2 cellular contexts compared by ENCODE assay signal in the genomic region with DNA sequence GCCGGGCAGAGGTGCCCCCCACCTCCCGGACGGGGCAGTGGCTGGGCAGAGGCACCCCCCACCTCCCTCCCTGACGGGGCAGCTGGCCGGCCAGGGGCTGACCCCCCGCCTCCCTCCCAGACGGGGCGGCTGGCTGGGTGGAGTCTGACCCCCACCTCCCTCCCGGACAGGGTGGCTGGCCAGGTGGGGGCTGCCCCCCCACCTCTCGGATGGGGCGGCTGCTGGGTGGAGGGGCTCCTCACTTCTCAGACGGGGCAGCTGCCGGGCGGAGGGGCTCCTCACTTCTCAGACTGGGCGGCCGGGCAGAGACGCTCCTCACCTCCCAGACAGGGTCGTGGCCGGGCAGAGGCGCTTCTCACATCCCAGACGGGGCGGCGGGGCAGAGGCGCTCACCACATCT. TPM values are rescaled to one million over a fixed set of nuclear protein-coding genes. Genes with fewer than 3 reads are reported as not detected.
"Had no signal": no experiment of that assay in that cellular context is flagged by ENCODE, and none has a peak within 500 bp of the region (broad histone marks: within the 10 kb centered on the region; RNA-seq: fewer than 3 reads in every experiment).

No MANE protein-coding gene starts in this region.

RNA-seq across cellular contexts. Expression of gene OR8S1, which starts 5.1 kb away (rescaled TPM):
- total RNA-seq: G401, GM12878 had no signal
- polyA plus RNA-seq: GM12878 had no signal

RNA-seq across cellular contexts. Expression of gene C12orf54, which starts 38.1 kb away (rescaled TPM):
- total RNA-seq: G401 had no signal

RNA-seq across cellular contexts. Expression of gene ANP32D, which starts 48.0 kb away (rescaled TPM):
- total RNA-seq: G401, GM12878 had no signal
- polyA plus RNA-seq: GM12878 had no signal

RNA-seq across cellular contexts. Expression of gene LALBA, which starts 49.5 kb away (rescaled TPM):
- total RNA-seq: G401, GM12878 had no signal
- polyA plus RNA-seq: GM12878 had no signal
